ENCODE assay signal across 17 cellular contexts in the genomic region with DNA sequence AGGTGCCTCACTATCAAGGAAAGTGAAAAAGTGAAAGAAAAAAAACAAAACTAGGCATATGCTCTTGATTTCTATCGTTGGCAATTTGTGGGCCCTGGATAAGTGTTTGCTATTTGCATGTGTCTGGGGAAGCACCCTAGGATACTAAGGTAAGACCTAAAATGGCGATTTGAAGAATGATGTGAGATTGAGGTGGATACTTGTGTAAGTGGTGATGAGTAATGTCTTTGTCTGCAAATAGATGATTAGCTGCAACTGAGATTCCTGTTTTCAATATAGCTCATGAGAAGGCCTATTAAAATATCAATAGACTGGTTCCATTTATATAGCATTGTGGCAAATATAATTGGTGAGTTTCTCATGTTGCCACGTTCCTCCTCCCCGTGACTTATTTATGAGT.
DNase-seq lines count a peak whose midpoint lies in the region; ATAC-seq and TF ChIP-seq lines count a peak whose summit lies in the region.
"Had no signal": no experiment of that assay in that cellular context is flagged by ENCODE, and none has a peak within 500 bp of the region (broad histone marks: within the 10 kb centered on the region; RNA-seq: fewer than 3 reads in every experiment).

No MANE protein-coding gene starts in this region.

- DNase-seq in ACHN (peak; percentile 4), Daoy (ENCODE audit: low read depth) (peak; percentile 60), NCI-H1930 (lab: John Stamatoyannopoulos, UW) (peak; percentile 15 to 47), WTC11 (ENCODE audit: low spot score) (no peak), nucleus accumbens (lab: John Stamatoyannopoulos, UW) (no peak), activated T-cell treated with anti-CD3 and anti-CD28 coated beads for 4 hours (no peak)
- no peak for DNase-seq in activated CD8-positive, alpha-beta T cell treated with anti-CD3 and anti-CD28 coated beads for 36 hours
- DNase-seq: activated effector memory CD4-positive, alpha-beta T cell treated with Interleukin-2 at 50 U/mL for 16 hours; erythroblast; IMR-90; MM.1S; mucosa of descending colon; NCI-H2227 treated with DMSO at 0.1 percent for 48 hours; SJCRH30; stimulated activated CD8-positive, alpha-beta memory T cell treated with anti-CD3 and anti-CD28 coated beads, Interleukin-4, amount 100 ng/mL, for 48 hours had no signal

- POLR2A ChIA-PET in WTC11 (lab: Charles Lee), result no interaction called here
- POLR2A ChIA-PET in activated CD8-positive, alpha-beta T cell treated with anti-CD3 and anti-CD28 coated beads for 36 hours (lab: Charles Lee), result no interaction called here

- no peaks in the 10 kb centered on the region for H3K36me3 Mint-ChIP-seq in WTC11
- no peaks in the 10 kb centered on the region for H3K36me3 Mint-ChIP-seq in activated CD8-positive, alpha-beta T cell treated with anti-CD3 and anti-CD28 coated beads for 36 hours (ENCODE audit: low read depth)

- TF ChIP-seq CTCF in WTC11 (IDR thresholded peaks at IDR 0.05), result no peak
- no peak for TF ChIP-seq CTCF in activated CD8-positive, alpha-beta T cell treated with anti-CD3 and anti-CD28 coated beads for 36 hours (IDR thresholded peaks at IDR 0.05)

- in situ Hi-C loops in ACHN (cut with HindIII; ENCODE audit: low pct_ligation_motif_present, low pct_unique_long_range_greater_than_20kb, low sequenced_read_pairs), result no loop called here

- no peak overlapping the region for H3K4me3 Mint-ChIP-seq in WTC11
- H3K4me3 Mint-ChIP-seq in activated CD8-positive, alpha-beta T cell treated with anti-CD3 and anti-CD28 coated beads for 36 hours, result no peak overlapping the region

- intact Hi-C loops in activated CD8-positive, alpha-beta T cell treated with anti-CD3 and anti-CD28 coated beads for 36 hours (cut with micrococcal nuclease), result no loop called here

- ATAC-seq in WTC11 (peak; percentile 87), SK-N-SH treated with all-trans-retinoic acid at 6 μM for 48 hours (no peak)
- ATAC-seq in activated CD8-positive, alpha-beta T cell treated with anti-CD3 and anti-CD28 coated beads for 36 hours, result no peak
- ATAC-seq: left lobe of liver, mucosa of descending colon had no signal

- H3K4me1 Mint-ChIP-seq in WTC11, result peaks cover 8% of the 10 kb centered on the region
- no peaks in the 10 kb centered on the region for H3K4me1 Mint-ChIP-seq in activated CD8-positive, alpha-beta T cell treated with anti-CD3 and anti-CD28 coated beads for 36 hours (ENCODE audit: low read depth)

- H3K9me3 Mint-ChIP-seq in WTC11, result no peaks in the 10 kb centered on the region
- H3K9me3 Mint-ChIP-seq in activated CD8-positive, alpha-beta T cell treated with anti-CD3 and anti-CD28 coated beads for 36 hours, result no peaks in the 10 kb centered on the region

- CTCF ChIA-PET in WTC11 (lab: Charles Lee), result interaction anchor here (0.8 to 2.5 kb wide), 2 partner anchors 16 to 20 kb away, joined by 3 to 10 read pairs; no protein-coding TSS in a partner anchor
- CTCF ChIA-PET in activated CD8-positive, alpha-beta T cell treated with anti-CD3 and anti-CD28 coated beads for 36 hours (lab: Charles Lee), result no interaction called here

- H3K27me3 Mint-ChIP-seq in WTC11 (ENCODE audit: low read depth), result no peaks in the 10 kb centered on the region
- H3K27me3 Mint-ChIP-seq in activated CD8-positive, alpha-beta T cell treated with anti-CD3 and anti-CD28 coated beads for 36 hours, result peaks cover 6% of the 10 kb centered on the region

- H3K27ac Mint-ChIP-seq in WTC11, result no peak overlapping the region
- no peak overlapping the region for H3K27ac Mint-ChIP-seq in activated CD8-positive, alpha-beta T cell treated with anti-CD3 and anti-CD28 coated beads for 36 hours

TF ChIP-seq in WTC11, 78 proteins besides CTCF, POLR2A, EP300 and RAD21 (continues in another document):
- no peak for TF ChIP-seq OVOL2 (CRISPR knock-in tag; IDR thresholded peaks at IDR 0.05; ENCODE audit: borderline replicate concordance)
- TF ChIP-seq NFATC4 (CRISPR knock-in tag; IDR thresholded peaks at IDR 0.05), result peak; percentile 93
- TF ChIP-seq ESRRA (CRISPR knock-in tag; IDR thresholded peaks at IDR 0.05; ENCODE audit: borderline replicate concordance), result no peak
- TF ChIP-seq JAZF1 (CRISPR knock-in tag; IDR thresholded peaks at IDR 0.05), result no peak
- TF ChIP-seq, protein P1, sequence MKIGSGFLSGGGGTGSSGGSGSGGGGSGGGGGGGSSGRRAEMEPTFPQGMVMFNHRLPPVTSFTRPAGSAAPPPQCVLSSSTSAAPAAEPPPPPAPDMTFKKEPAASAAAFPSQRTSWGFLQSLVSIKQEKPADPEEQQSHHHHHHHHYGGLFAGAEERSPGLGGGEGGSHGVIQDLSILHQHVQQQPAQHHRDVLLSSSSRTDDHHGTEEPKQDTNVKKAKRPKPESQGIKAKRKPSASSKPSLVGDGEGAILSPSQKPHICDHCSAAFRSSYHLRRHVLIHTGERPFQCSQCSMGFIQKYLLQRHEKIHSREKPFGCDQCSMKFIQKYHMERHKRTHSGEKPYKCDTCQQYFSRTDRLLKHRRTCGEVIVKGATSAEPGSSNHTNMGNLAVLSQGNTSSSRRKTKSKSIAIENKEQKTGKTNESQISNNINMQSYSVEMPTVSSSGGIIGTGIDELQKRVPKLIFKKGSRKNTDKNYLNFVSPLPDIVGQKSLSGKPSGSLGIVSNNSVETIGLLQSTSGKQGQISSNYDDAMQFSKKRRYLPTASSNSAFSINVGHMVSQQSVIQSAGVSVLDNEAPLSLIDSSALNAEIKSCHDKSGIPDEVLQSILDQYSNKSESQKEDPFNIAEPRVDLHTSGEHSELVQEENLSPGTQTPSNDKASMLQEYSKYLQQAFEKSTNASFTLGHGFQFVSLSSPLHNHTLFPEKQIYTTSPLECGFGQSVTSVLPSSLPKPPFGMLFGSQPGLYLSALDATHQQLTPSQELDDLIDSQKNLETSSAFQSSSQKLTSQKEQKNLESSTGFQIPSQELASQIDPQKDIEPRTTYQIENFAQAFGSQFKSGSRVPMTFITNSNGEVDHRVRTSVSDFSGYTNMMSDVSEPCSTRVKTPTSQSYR (CRISPR knock-in tag; IDR thresholded peaks at IDR 0.05), result no peak
- no peak for TF ChIP-seq ATF1 (CRISPR knock-in tag; IDR thresholded peaks at IDR 0.05)
- TF ChIP-seq ZNF416 (CRISPR knock-in tag; IDR thresholded peaks at IDR 0.05), result peak; percentile 94
- no peak for TF ChIP-seq ZNF423 (CRISPR knock-in tag; IDR thresholded peaks at IDR 0.05)
- TF ChIP-seq, protein P2, sequence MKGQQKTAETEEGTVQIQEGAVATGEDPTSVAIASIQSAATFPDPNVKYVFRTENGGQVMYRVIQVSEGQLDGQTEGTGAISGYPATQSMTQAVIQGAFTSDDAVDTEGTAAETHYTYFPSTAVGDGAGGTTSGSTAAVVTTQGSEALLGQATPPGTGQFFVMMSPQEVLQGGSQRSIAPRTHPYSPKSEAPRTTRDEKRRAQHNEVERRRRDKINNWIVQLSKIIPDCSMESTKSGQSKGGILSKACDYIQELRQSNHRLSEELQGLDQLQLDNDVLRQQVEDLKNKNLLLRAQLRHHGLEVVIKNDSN (CRISPR knock-in tag; IDR thresholded peaks at IDR 0.05), result no peak

TF ChIP-seq in SK-N-SH treated with all-trans-retinoic acid at 6 μM for 48 hours, 23 proteins besides CTCF, POLR2A, EP300 and RAD21:
- TF ChIP-seq, protein P3, sequence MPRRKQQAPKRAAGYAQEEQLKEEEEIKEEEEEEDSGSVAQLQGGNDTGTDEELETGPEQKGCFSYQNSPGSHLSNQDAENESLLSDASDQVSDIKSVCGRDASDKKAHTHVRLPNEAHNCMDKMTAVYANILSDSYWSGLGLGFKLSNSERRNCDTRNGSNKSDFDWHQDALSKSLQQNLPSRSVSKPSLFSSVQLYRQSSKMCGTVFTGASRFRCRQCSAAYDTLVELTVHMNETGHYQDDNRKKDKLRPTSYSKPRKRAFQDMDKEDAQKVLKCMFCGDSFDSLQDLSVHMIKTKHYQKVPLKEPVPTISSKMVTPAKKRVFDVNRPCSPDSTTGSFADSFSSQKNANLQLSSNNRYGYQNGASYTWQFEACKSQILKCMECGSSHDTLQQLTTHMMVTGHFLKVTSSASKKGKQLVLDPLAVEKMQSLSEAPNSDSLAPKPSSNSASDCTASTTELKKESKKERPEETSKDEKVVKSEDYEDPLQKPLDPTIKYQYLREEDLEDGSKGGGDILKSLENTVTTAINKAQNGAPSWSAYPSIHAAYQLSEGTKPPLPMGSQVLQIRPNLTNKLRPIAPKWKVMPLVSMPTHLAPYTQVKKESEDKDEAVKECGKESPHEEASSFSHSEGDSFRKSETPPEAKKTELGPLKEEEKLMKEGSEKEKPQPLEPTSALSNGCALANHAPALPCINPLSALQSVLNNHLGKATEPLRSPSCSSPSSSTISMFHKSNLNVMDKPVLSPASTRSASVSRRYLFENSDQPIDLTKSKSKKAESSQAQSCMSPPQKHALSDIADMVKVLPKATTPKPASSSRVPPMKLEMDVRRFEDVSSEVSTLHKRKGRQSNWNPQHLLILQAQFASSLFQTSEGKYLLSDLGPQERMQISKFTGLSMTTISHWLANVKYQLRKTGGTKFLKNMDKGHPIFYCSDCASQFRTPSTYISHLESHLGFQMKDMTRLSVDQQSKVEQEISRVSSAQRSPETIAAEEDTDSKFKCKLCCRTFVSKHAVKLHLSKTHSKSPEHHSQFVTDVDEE (CRISPR knock-in tag; IDR thresholded peaks at IDR 0.05), result no peak
- TF ChIP-seq PPARA (CRISPR knock-in tag; IDR thresholded peaks at IDR 0.05; ENCODE audit: borderline replicate concordance), result no peak

Comparison
In these comparisons a context has a peak if more than half of its experiments do, and no peak if none do; other contexts are left out.
1. DNase-seq: peak in ACHN (single experiment), Daoy (single experiment) and NCI-H1930 (2 of 2); none in WTC11 (single experiment), activated CD8-positive, alpha-beta T cell treated with anti-CD3 and anti-CD28 coated beads for 36 hours (single experiment), nucleus accumbens (0 of 56) and activated T-cell treated with anti-CD3 and anti-CD28 coated beads for 4 hours (single experiment).